16 cellular contexts compared by ENCODE assay signal in genomic region chr4:131093303-131093702, GRCh38.
DNase-seq lines count a peak whose midpoint lies in the region; TF ChIP-seq lines count a peak whose summit lies in the region.
"Had no signal": no experiment of that assay in that cellular context is flagged by ENCODE, and none has a peak within 500 bp of the region (broad histone marks: within the 10 kb centered on the region; RNA-seq: fewer than 3 reads in every experiment).

No MANE protein-coding gene starts in this region.

- no peaks in the 10 kb centered on the region for H3K27me3 ChIP-seq in mammary epithelial cell (ENCODE audit: insufficient read depth, low read length)
- H3K27me3 ChIP-seq in effector memory CD4-positive, alpha-beta T cell (replicated peaks; ENCODE audit: control insufficient read depth, insufficient read depth, low read length, poor library complexity, severe bottlenecking) = no peaks in the 10 kb centered on the region
- H3K27me3 ChIP-seq: BLaER1 treated with 17β-estradiol and CSF1 and Interleukin-3, amounts not matched to agents 10 nM and 100 nM; Peyer's patch had no signal

- intact Hi-C loops in mammary epithelial cell (cut with micrococcal nuclease) = loop anchor here (5.0 to 10.0 kb wide), 3 partner anchors 389 to 1551 kb away; no protein-coding TSS in a partner anchor

- in situ Hi-C loops in mammary epithelial cell (cut with MboI; ENCODE audit: low sequenced_read_pairs in 2 of 2) = loop anchor here in 1 of 2 donors (25.0 kb wide), 2 partner anchors 544 to 1544 kb away; no protein-coding TSS in a partner anchor

- dilution Hi-C loops in mammary epithelial cell (cut with HindIII; ENCODE audit: low sequenced_read_pairs) = no loop called here

- no peaks in the 10 kb centered on the region for H3K4me1 ChIP-seq in mammary epithelial cell (ENCODE audit: insufficient read depth, low read length)
- H3K4me1 ChIP-seq in effector memory CD4-positive, alpha-beta T cell (ENCODE audit: control insufficient read depth, insufficient read depth, low read length, poor library complexity, severe bottlenecking) = no peaks in the 10 kb centered on the region
- H3K4me1 ChIP-seq: BLaER1 treated with 17β-estradiol and CSF1 and Interleukin-3, amounts not matched to agents 10 nM and 100 nM; Peyer's patch had no signal

- no TSS peak for BruUV-seq in mammary epithelial cell (replicated peaks; lab: Mats Ljungman, UMichigan)

- H3K36me3 ChIP-seq in mammary epithelial cell (ENCODE audit: insufficient read depth, low read length) = no peaks in the 10 kb centered on the region
- no peaks in the 10 kb centered on the region for H3K36me3 ChIP-seq in effector memory CD4-positive, alpha-beta T cell (ENCODE audit: control insufficient read depth, insufficient read depth, low read length)
- H3K36me3 ChIP-seq: BLaER1 treated with 17β-estradiol and CSF1 and Interleukin-3, amounts not matched to agents 10 nM and 100 nM; Peyer's patch had no signal

- no peak overlapping the region for H3K27ac ChIP-seq in mammary epithelial cell (ENCODE audit: insufficient read depth, low read depth, low read length)
- no peak overlapping the region for H3K27ac ChIP-seq in effector memory CD4-positive, alpha-beta T cell (ENCODE audit: insufficient read depth, low read length, poor library complexity, severe bottlenecking)
- H3K27ac ChIP-seq: BLaER1 treated with 17β-estradiol and CSF1 and Interleukin-3, amounts not matched to agents 10 nM and 100 nM; Peyer's patch; SK-N-MC had no signal

- H3K4me3 ChIP-seq in mammary epithelial cell (replicated peaks in 1 of 3; ENCODE audit: insufficient read depth in 1 of 3, low read depth in 2 of 3, low read length in 3 of 3) = no peak overlapping the region
- H3K4me3 ChIP-seq in effector memory CD4-positive, alpha-beta T cell (ENCODE audit: insufficient read depth, low read depth, low read length, poor library complexity, severe bottlenecking) = no peak overlapping the region
- H3K4me3 ChIP-seq: BLaER1 treated with 17β-estradiol and CSF1 and Interleukin-3, amounts not matched to agents 10 nM and 100 nM; GM12878; GM23338; Peyer's patch; SK-N-MC had no signal

- no peaks in the 10 kb centered on the region for H4K20me1 ChIP-seq in mammary epithelial cell (ENCODE audit: insufficient read depth, low read length)
- H4K20me1 ChIP-seq: BLaER1 treated with 17β-estradiol and CSF1 and Interleukin-3, amounts not matched to agents 10 nM and 100 nM had no signal

- WGBS in mammary epithelial cell (ENCODE audit: low coverage, missing lambda C conversion rate) = 24% methylated on average over 2 of the region's 2 CpGs

- no peak overlapping the region for H3K4me2 ChIP-seq in mammary epithelial cell (ENCODE audit: insufficient read depth, low read depth, low read length)
- H3K4me2 ChIP-seq: BLaER1 treated with 17β-estradiol and CSF1 and Interleukin-3, amounts not matched to agents 10 nM and 100 nM; GM23338 had no signal

- DNase-seq in NCI-H748 (lab: John Stamatoyannopoulos, UW; ENCODE audit: unreplicated experiment) (peak; percentile 18), NCI-H748 treated with DMSO at 0.1 percent for 48 hours (lab: John Stamatoyannopoulos, UW) (no peak), HT1080 (ENCODE audit: low read depth) (peak; percentile 18), mammary epithelial cell (peak; percentile 13), T-helper 2 cell (no peak), NCI-H187 treated with DMSO at 0.1 percent for 48 hours (lab: John Stamatoyannopoulos, UW) (no peak)
- DNase-seq in effector memory CD4-positive, alpha-beta T cell = no peak
- DNase-seq: NCI-H1105, NCI-H1694, NCI-H774, Peyer's patch, SHP77 had no signal

- H3K79me2 ChIP-seq in mammary epithelial cell (ENCODE audit: insufficient read depth, low read length) = no peaks in the 10 kb centered on the region

- no peak for TF ChIP-seq CTCF in mammary epithelial cell (conservative IDR thresholded peaks at IDR 0.05 in 1 of 2, IDR thresholded peaks at IDR 0.05 in 1 of 2; ENCODE audit: extremely low read depth in 1 of 2, insufficient read depth in 1 of 2, low read depth in 1 of 2, low read length in 2 of 2)

- H3K9ac ChIP-seq in mammary epithelial cell (ENCODE audit: insufficient read depth, low read length) = no peak overlapping the region
- H3K9ac ChIP-seq: BLaER1 treated with 17β-estradiol and CSF1 and Interleukin-3, amounts not matched to agents 10 nM and 100 nM had no signal

- H3K9me3 ChIP-seq in mammary epithelial cell (replicated peaks; ENCODE audit: insufficient read depth, low read length) = no peaks in the 10 kb centered on the region
- no peaks in the 10 kb centered on the region for H3K9me3 ChIP-seq in effector memory CD4-positive, alpha-beta T cell (ENCODE audit: control insufficient read depth, low read length)
- H3K9me3 ChIP-seq: BLaER1 treated with 17β-estradiol and CSF1 and Interleukin-3, amounts not matched to agents 10 nM and 100 nM; Peyer's patch had no signal

- CTCF ChIA-PET in mammary epithelial cell (lab: Charles Lee; ENCODE audit: low non-redundant PET) = no interaction called here

- H2AFZ ChIP-seq in mammary epithelial cell (ENCODE audit: low read depth, low read length) = no peak overlapping the region
- H2AFZ ChIP-seq: GM23338 had no signal

Comparison
In these comparisons a context has a peak if more than half of its experiments do, and no peak if none do; other contexts are left out.
1. DNase-seq: peak in NCI-H748 (single experiment), HT1080 (single experiment) and mammary epithelial cell (single experiment); none in NCI-H748 treated with DMSO at 0.1 percent for 48 hours (single experiment), T-helper 2 cell (0 of 5), NCI-H187 treated with DMSO at 0.1 percent for 48 hours (single experiment) and effector memory CD4-positive, alpha-beta T cell (0 of 3).